ENCODE assay signal across 8 cellular contexts in the genomic region with DNA sequence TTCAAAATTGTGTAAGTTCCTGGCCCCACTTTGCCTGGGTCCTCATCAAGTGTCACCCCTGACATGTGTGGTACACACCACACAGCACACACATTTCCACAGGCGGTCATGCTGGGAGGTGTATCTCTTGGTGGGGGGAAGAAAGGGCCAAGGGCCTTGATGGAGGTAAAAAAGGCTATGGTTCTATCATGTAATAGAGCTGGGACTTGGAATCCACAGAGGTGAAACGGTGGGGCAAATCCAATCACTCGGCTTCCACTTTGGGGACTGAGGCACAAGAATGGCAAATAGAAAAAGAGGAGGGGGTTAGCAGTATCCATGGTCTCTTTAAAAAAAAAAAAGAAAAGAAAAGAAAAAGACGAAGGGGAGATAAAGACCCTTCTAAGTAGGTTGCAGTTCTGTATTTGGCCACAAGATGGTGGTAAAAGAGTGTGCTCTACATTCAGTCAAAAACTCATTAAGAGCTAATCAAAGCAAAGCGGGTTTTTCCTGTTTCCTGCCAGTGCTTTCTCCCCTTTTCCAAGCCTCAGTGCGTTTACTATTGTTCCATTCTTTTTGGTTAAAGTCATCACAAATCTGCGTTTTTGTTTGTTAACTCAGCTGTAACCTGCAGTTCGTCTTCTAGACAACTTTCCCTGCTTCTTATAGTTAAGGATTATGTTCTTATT. TPM values are rescaled to one million over a fixed set of nuclear protein-coding genes. Genes with fewer than 3 reads are reported as not detected.
DNase-seq lines count a peak whose midpoint lies in the region; ATAC-seq and TF ChIP-seq lines count a peak whose summit lies in the region.

No MANE protein-coding gene starts in this region.

- H3K4me3 ChIP-seq in Karpas-422 (ENCODE audit: low read length) = no peak overlapping the region
- H3K4me3 ChIP-seq in epithelial cell of esophagus (ENCODE audit: low read length) = no peak overlapping the region

- peak; percentile 74 for TF ChIP-seq CTCF in epithelial cell of esophagus (IDR thresholded peaks at IDR 0.05; ENCODE audit: insufficient read depth, low read depth, low read length, missing control alignments)

- H3K4me1 ChIP-seq in Karpas-422 (ENCODE audit: low read length) = peaks cover 6% of the 10 kb centered on the region

- H3K36me3 Mint-ChIP-seq in T-helper 17 cell (ENCODE audit: low read depth) = no peaks in the 10 kb centered on the region

- DNase-seq in DMS53 (lab: John Stamatoyannopoulos, UW) (peak; percentile 89), Karpas-422 (peak; percentile 84), SHP77 treated with DMSO at 0.1 percent for 48 hours (lab: John Stamatoyannopoulos, UW) (peak; percentile 1), epithelial cell of esophagus (ENCODE audit: low read depth) (peak; percentile 72), middle frontal gyrus (ENCODE audit: extremely low spot score, low spot score) (peak; percentile 3), T-helper 17 cell (no peak)

- H2AFZ ChIP-seq in Karpas-422 (ENCODE audit: low read length) = peak overlapping the region; percentile 65

- ATAC-seq in HG03139 (IDR thresholded peaks at IDR 0.05; ENCODE audit: unreplicated experiment) (no peak), GM19395 (IDR thresholded peaks at IDR 0.05; ENCODE audit: unreplicated experiment) (no peak), T-helper 17 cell (no peak)

- H3K9me3 ChIP-seq in Karpas-422 (ENCODE audit: low read length) (no peaks in the 10 kb centered on the region), T-helper 17 cell (ENCODE audit: control insufficient read depth, low read length, poor library complexity, severe bottlenecking) (no peaks in the 10 kb centered on the region)

- peaks cover 17% of the 10 kb centered on the region for H3K4me1 Mint-ChIP-seq in T-helper 17 cell

- no peak overlapping the region for H3K27ac Mint-ChIP-seq in T-helper 17 cell

- H3K27ac ChIP-seq in Karpas-422 (ENCODE audit: low read length) = no peak overlapping the region

- H3K79me2 ChIP-seq in Karpas-422 (ENCODE audit: low read length) = no peaks in the 10 kb centered on the region

- no peak overlapping the region for H3K4me2 ChIP-seq in Karpas-422 (ENCODE audit: low read depth, low read length, poor library complexity, severe bottlenecking)

- no peaks in the 10 kb centered on the region for H3K36me3 ChIP-seq in Karpas-422 (ENCODE audit: insufficient read depth, low read length)

- H3K27me3 Mint-ChIP-seq in T-helper 17 cell = no peaks in the 10 kb centered on the region

- no peaks in the 10 kb centered on the region for H3K9me2 ChIP-seq in Karpas-422 (replicated peaks; ENCODE audit: insufficient read depth, low read length)

- no peaks in the 10 kb centered on the region for H4K20me1 ChIP-seq in Karpas-422 (ENCODE audit: insufficient read depth, low read depth, low read length)

- no peaks in the 10 kb centered on the region for H3K27me3 ChIP-seq in Karpas-422 (ENCODE audit: low read length)

- 0 out of 2 replicates have a peak overlapping the region, but pooled peaks have one; percentile 1 for H3K9ac ChIP-seq in Karpas-422 (ENCODE audit: low read length)

- H3K4me3 Mint-ChIP-seq in T-helper 17 cell = no peak overlapping the region

RNA-seq across cellular contexts. Expression of gene ATP6AP2, which starts 37.0 kb away (rescaled TPM):
- 42.0 and 86.1 TPM in 2 replicates for total RNA-seq in Karpas-422 (2014; rRNA removed; shearing (Covaris generic); ENCODE audit: low replicate concordance)
- 10 to 100 TPM; 81.2 to 82.6 TPM for total RNA-seq in T-helper 17 cell

Comparison
In these comparisons a context has a peak if more than half of its experiments do, and no peak if none do; other contexts are left out.
1. DNase-seq: peak in DMS53 (single experiment), Karpas-422 (single experiment), SHP77 treated with DMSO at 0.1 percent for 48 hours (single experiment), epithelial cell of esophagus (single experiment) and middle frontal gyrus (single experiment); none in T-helper 17 cell (0 of 3).